ENCODE assay signal across 1 cellular context in genomic region chr17:82241183-82241925, GRCh38.
TF ChIP-seq lines count a peak whose summit lies in the region.

No MANE protein-coding gene starts in this region.

TF ChIP-seq in K562, 482 proteins besides CTCF, POLR2A, EP300 and RAD21 (continued from another document and continues in another):
- TF ChIP-seq ZNF407 (IDR thresholded peaks at IDR 0.05; ENCODE audit: low read depth), result no peak
- TF ChIP-seq KDM5B (IDR thresholded peaks at IDR 0.05; ENCODE audit: insufficient replicate concordance, low read depth, low read length), result peak; percentile 12
- TF ChIP-seq ZNF239 (CRISPR knock-in tag; IDR thresholded peaks at IDR 0.05), result no peak
- TF ChIP-seq ATF7 (IDR thresholded peaks at IDR 0.05), result no peak
- TF ChIP-seq HCFC1 (IDR thresholded peaks at IDR 0.05; ENCODE audit: low read depth, low read length), result no peak
- TF ChIP-seq ZNF696 (CRISPR knock-in tag; conservative IDR thresholded peaks at IDR 0.05), result no peak
- no peak for TF ChIP-seq SMARCA5 (IDR thresholded peaks at IDR 0.05)
- TF ChIP-seq DACH1 (IDR thresholded peaks at IDR 0.05; ENCODE audit: partially characterized antibody), result no peak
- TF ChIP-seq SRSF9 (IDR thresholded peaks at IDR 0.05; ENCODE audit: borderline replicate concordance, low read depth, low read length), result no peak
- no peak for TF ChIP-seq ZNF280A (IDR thresholded peaks at IDR 0.05; ENCODE audit: low read depth, partially characterized antibody)
- TF ChIP-seq PTBP1 (IDR thresholded peaks at IDR 0.05; ENCODE audit: low read depth, low read length), result no peak
- no peak for TF ChIP-seq TARDBP (IDR thresholded peaks at IDR 0.05)
- no peak for TF ChIP-seq UBTF (IDR thresholded peaks at IDR 0.05; ENCODE audit: borderline replicate concordance in 1 of 2, low read depth in 2 of 2, low read length in 2 of 2)
- no peak for TF ChIP-seq ZFP1 (CRISPR knock-in tag; IDR thresholded peaks at IDR 0.05)
- TF ChIP-seq HBP1 (CRISPR knock-in tag; IDR thresholded peaks at IDR 0.05), result no peak
- TF ChIP-seq ZBTB17 (CRISPR knock-in tag; IDR thresholded peaks at IDR 0.05), result no peak
- TF ChIP-seq ZNF512 (tag; IDR thresholded peaks at IDR 0.05), result no peak
- TF ChIP-seq ZNF12 (CRISPR knock-in tag; IDR thresholded peaks at IDR 0.05), result 0 out of 2 replicates have a peak, but pooled peaks have one; percentile 66
- TF ChIP-seq HINFP (tag; conservative IDR thresholded peaks at IDR 0.05; ENCODE audit: low read depth), result no peak
- no peak for TF ChIP-seq MBD2 (IDR thresholded peaks at IDR 0.05; ENCODE audit: borderline replicate concordance, low read depth)
- TF ChIP-seq PREB (CRISPR knock-in tag; IDR thresholded peaks at IDR 0.05), result no peak
- TF ChIP-seq DPF2 (IDR thresholded peaks at IDR 0.05), result no peak
- TF ChIP-seq ADNP (tag; IDR thresholded peaks at IDR 0.05), result no peak
- TF ChIP-seq E2F6 (IDR thresholded peaks at IDR 0.05; ENCODE audit: borderline replicate concordance in 1 of 2, extremely low read depth in 1 of 2, insufficient read depth in 1 of 2, insufficient read length in 1 of 2, low read depth in 1 of 2, low read length in 1 of 2, poor library complexity in 1 of 2, severe bottlenecking in 1 of 2), result peak in 1 of 2 experiments; percentile 6
- no peak for TF ChIP-seq ZNF24 (IDR thresholded peaks at IDR 0.05)
- TF ChIP-seq KLF6 (CRISPR knock-in tag; IDR thresholded peaks at IDR 0.05; ENCODE audit: borderline replicate concordance), result no peak
- no peak for TF ChIP-seq KLF10 (CRISPR knock-in tag; IDR thresholded peaks at IDR 0.05)
- TF ChIP-seq ETS2 (tag; IDR thresholded peaks at IDR 0.05; ENCODE audit: borderline replicate concordance, poor library complexity, severe bottlenecking), result no peak
- no peak for TF ChIP-seq ZNF232 (CRISPR knock-in tag; IDR thresholded peaks at IDR 0.05)
- 0 out of 2 replicates have a peak, but pooled peaks have one; percentile 12 for TF ChIP-seq SUPT5H (IDR thresholded peaks at IDR 0.05)
- no peak for TF ChIP-seq CTCFL (IDR thresholded peaks at IDR 0.05; ENCODE audit: borderline replicate concordance, insufficient read depth, low read depth, low read length, poor library complexity, severe bottlenecking)
- no peak for TF ChIP-seq GMEB1 (CRISPR knock-in tag; IDR thresholded peaks at IDR 0.05)
